1 cellular context compared by ENCODE assay signal in genomic region chr9:130712564-130713285, GRCh38.
TF ChIP-seq lines count a peak whose summit lies in the region.

No MANE protein-coding gene starts in this region.

TF ChIP-seq in HEK293, 187 proteins besides CTCF, POLR2A, EP300 and RAD21 (continued from another document and continues in another):
- TF ChIP-seq ZSCAN5A (tag by site-specific recombination; IDR thresholded peaks at IDR 0.05) = peak; percentile 28; the same call in 1 of the 2 replicates
- no peak for TF ChIP-seq MYNN (tag by site-specific recombination; IDR thresholded peaks at IDR 0.05; ENCODE audit: borderline replicate concordance)
- TF ChIP-seq ZNF157 (tag by site-specific recombination; IDR thresholded peaks at IDR 0.05) = no peak
- TF ChIP-seq ZNF548 (tag by site-specific recombination; IDR thresholded peaks at IDR 0.05) = no peak
- no peak for TF ChIP-seq ZNF311 (tag by site-specific recombination; IDR thresholded peaks at IDR 0.05; ENCODE audit: borderline replicate concordance)
- TF ChIP-seq ZNF398 (tag by site-specific recombination; IDR thresholded peaks at IDR 0.05) = peak; percentile 35; the same call in 1 of the 2 replicates
- no peak for TF ChIP-seq ZNF776 (tag by site-specific recombination; IDR thresholded peaks at IDR 0.05; ENCODE audit: borderline replicate concordance)
- TF ChIP-seq ZBTB6 (tag by site-specific recombination; IDR thresholded peaks at IDR 0.05) = peak; percentile 98
- TF ChIP-seq ZBTB1 (tag by site-specific recombination; IDR thresholded peaks at IDR 0.05) = no peak
- TF ChIP-seq INSM2 (tag by site-specific recombination; IDR thresholded peaks at IDR 0.05) = no peak; the same call in 1 of the 2 replicates
- no peak for TF ChIP-seq ZNF785 (tag by site-specific recombination; IDR thresholded peaks at IDR 0.05)
- TF ChIP-seq ZNF248 (tag by site-specific recombination; IDR thresholded peaks at IDR 0.05) = no peak
- no peak; the same call in 1 of the 2 replicates for TF ChIP-seq ZFHX2 (tag by site-specific recombination; conservative IDR thresholded peaks at IDR 0.05)
- TF ChIP-seq GFI1B (tag by site-specific recombination; IDR thresholded peaks at IDR 0.05) = no peak
- no peak for TF ChIP-seq TRIM28 (IDR thresholded peaks at IDR 0.05; ENCODE audit: borderline replicate concordance, low read length)
- TF ChIP-seq GLIS1 (tag by site-specific recombination; IDR thresholded peaks at IDR 0.05) = no peak
- no peak for TF ChIP-seq ZNF239 (tag by site-specific recombination; IDR thresholded peaks at IDR 0.05)
- no peak for TF ChIP-seq ZNF626 (tag by site-specific recombination; IDR thresholded peaks at IDR 0.05)
- TF ChIP-seq, protein P1, sequence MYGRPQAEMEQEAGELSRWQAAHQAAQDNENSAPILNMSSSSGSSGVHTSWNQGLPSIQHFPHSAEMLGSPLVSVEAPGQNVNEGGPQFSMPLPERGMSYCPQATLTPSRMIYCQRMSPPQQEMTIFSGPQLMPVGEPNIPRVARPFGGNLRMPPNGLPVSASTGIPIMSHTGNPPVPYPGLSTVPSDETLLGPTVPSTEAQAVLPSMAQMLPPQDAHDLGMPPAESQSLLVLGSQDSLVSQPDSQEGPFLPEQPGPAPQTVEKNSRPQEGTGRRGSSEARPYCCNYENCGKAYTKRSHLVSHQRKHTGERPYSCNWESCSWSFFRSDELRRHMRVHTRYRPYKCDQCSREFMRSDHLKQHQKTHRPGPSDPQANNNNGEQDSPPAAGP (tag by site-specific recombination; IDR thresholded peaks at IDR 0.05) = no peak; the same call in 1 of the 2 replicates
- TF ChIP-seq ZNF837 (tag by site-specific recombination; IDR thresholded peaks at IDR 0.05) = peak; percentile 86; the same call in 1 of the 2 replicates
- no peak for TF ChIP-seq ZNF48 (tag by site-specific recombination; IDR thresholded peaks at IDR 0.05)
- TF ChIP-seq ZNF707 (tag by site-specific recombination; IDR thresholded peaks at IDR 0.05) = no peak
- no peak for TF ChIP-seq ZNF37A (tag by site-specific recombination; IDR thresholded peaks at IDR 0.05)
- TF ChIP-seq SCRT1 (tag by site-specific recombination; IDR thresholded peaks at IDR 0.05; ENCODE audit: borderline replicate concordance) = no peak
- TF ChIP-seq FEZF1 (tag by site-specific recombination; IDR thresholded peaks at IDR 0.05) = no peak
- no peak for TF ChIP-seq ZNF23 (tag by site-specific recombination; IDR thresholded peaks at IDR 0.05; ENCODE audit: borderline replicate concordance)
- no peak; the same call in 1 of the 2 replicates for TF ChIP-seq ZNF2 (tag by site-specific recombination; IDR thresholded peaks at IDR 0.05)
- TF ChIP-seq ZNF266 (tag by site-specific recombination; IDR thresholded peaks at IDR 0.05; ENCODE audit: low read depth) = no peak
- TF ChIP-seq ZNF274 (IDR thresholded peaks at IDR 0.05; ENCODE audit: low read length) = no peak
- TF ChIP-seq ZNF274 (tag by site-specific recombination; IDR thresholded peaks at IDR 0.05; ENCODE audit: borderline replicate concordance) = no peak
- TF ChIP-seq ZNF175 (tag by site-specific recombination; IDR thresholded peaks at IDR 0.05) = no peak
- TF ChIP-seq ZNF148 (tag by site-specific recombination; IDR thresholded peaks at IDR 0.05; ENCODE audit: borderline replicate concordance) = no peak
- TF ChIP-seq ZBTB20 (tag by site-specific recombination; IDR thresholded peaks at IDR 0.05) = peak; percentile 99
- peak; percentile 22; the same call in 1 of the 2 replicates for TF ChIP-seq ZNF223 (tag by site-specific recombination; IDR thresholded peaks at IDR 0.05)
- TF ChIP-seq ZNF362 (tag by site-specific recombination; IDR thresholded peaks at IDR 0.05) = no peak
- TF ChIP-seq, protein P2, sequence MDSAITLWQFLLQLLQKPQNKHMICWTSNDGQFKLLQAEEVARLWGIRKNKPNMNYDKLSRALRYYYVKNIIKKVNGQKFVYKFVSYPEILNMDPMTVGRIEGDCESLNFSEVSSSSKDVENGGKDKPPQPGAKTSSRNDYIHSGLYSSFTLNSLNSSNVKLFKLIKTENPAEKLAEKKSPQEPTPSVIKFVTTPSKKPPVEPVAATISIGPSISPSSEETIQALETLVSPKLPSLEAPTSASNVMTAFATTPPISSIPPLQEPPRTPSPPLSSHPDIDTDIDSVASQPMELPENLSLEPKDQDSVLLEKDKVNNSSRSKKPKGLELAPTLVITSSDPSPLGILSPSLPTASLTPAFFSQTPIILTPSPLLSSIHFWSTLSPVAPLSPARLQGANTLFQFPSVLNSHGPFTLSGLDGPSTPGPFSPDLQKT (IDR thresholded peaks at IDR 0.05; ENCODE audit: borderline replicate concordance, low read depth, low read length) = no peak
- TF ChIP-seq, protein P3, sequence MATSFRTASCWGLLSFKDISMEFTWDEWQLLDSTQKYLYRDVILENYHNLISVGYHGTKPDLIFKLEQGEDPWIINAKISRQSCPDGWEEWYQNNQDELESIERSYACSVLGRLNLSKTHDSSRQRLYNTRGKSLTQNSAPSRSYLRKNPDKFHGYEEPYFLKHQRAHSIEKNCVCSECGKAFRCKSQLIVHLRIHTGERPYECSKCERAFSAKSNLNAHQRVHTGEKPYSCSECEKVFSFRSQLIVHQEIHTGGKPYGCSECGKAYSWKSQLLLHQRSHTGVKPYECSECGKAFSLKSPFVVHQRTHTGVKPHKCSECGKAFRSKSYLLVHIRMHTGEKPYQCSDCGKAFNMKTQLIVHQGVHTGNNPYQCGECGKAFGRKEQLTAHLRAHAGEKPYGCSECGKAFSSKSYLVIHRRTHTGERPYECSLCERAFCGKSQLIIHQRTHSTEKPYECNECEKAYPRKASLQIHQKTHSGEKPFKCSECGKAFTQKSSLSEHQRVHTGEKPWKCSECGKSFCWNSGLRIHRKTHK (tag by site-specific recombination; IDR thresholded peaks at IDR 0.05) = no peak
- no peak for TF ChIP-seq ZNF423 (tag by site-specific recombination; IDR thresholded peaks at IDR 0.05)
- TF ChIP-seq ZBTB17 (tag by site-specific recombination; IDR thresholded peaks at IDR 0.05) = peak; percentile 79
- TF ChIP-seq ZNF549 (tag by site-specific recombination; IDR thresholded peaks at IDR 0.05) = no peak
- TF ChIP-seq WT1 (tag by site-specific recombination; IDR thresholded peaks at IDR 0.05) = no peak
- peak; percentile 81 for TF ChIP-seq IKZF3 (tag by site-specific recombination; IDR thresholded peaks at IDR 0.05)
- no peak for TF ChIP-seq ZNF140 (tag by site-specific recombination; IDR thresholded peaks at IDR 0.05)
- no peak for TF ChIP-seq ZNF677 (tag by site-specific recombination; IDR thresholded peaks at IDR 0.05)
- TF ChIP-seq, protein P4, sequence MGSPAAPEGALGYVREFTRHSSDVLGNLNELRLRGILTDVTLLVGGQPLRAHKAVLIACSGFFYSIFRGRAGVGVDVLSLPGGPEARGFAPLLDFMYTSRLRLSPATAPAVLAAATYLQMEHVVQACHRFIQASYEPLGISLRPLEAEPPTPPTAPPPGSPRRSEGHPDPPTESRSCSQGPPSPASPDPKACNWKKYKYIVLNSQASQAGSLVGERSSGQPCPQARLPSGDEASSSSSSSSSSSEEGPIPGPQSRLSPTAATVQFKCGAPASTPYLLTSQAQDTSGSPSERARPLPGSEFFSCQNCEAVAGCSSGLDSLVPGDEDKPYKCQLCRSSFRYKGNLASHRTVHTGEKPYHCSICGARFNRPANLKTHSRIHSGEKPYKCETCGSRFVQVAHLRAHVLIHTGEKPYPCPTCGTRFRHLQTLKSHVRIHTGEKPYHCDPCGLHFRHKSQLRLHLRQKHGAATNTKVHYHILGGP (tag by site-specific recombination; IDR thresholded peaks at IDR 0.05) = no peak
- peak; percentile 81 for TF ChIP-seq YY2 (tag by site-specific recombination; IDR thresholded peaks at IDR 0.05)
- TF ChIP-seq OSR2 (tag by site-specific recombination; IDR thresholded peaks at IDR 0.05) = no peak
- TF ChIP-seq ZBTB7A (tag by site-specific recombination; IDR thresholded peaks at IDR 0.05; ENCODE audit: low read depth) = peak; percentile 97
- no peak for TF ChIP-seq ZSCAN16 (tag by site-specific recombination; IDR thresholded peaks at IDR 0.05)
- peak; percentile 73 for TF ChIP-seq ZBTB10 (tag by site-specific recombination; IDR thresholded peaks at IDR 0.05)
- TF ChIP-seq SETDB1 (IDR thresholded peaks at IDR 0.05; ENCODE audit: insufficient read length, low read length) = no peak
